In genomic region chr19:7427944-7428343, GRCh38 we compare ENCODE assay signal across 13 cellular contexts.
DNase-seq lines count a peak whose midpoint lies in the region; ATAC-seq and TF ChIP-seq lines count a peak whose summit lies in the region.
"Had no signal": no experiment of that assay in that cellular context is flagged by ENCODE, and none has a peak within 500 bp of the region (broad histone marks: within the 10 kb centered on the region; RNA-seq: fewer than 3 reads in every experiment).

No MANE protein-coding gene starts in this region.

- no peak overlapping the region for H3K4me3 Mint-ChIP-seq in activated B cell treated with CpG ODN at 0.5 μM for 24 hours

- H3K4me1 ChIP-seq in upper lobe of right lung: peaks cover 4% of the 10 kb centered on the region
- H3K4me1 ChIP-seq: gastroesophageal sphincter, SJCRH30 had no signal

- H3K9me3 Mint-ChIP-seq in activated naive CD4-positive, alpha-beta T cell treated with anti-CD3 and anti-CD28 coated beads, Interleukin-2, amount 50 U/mL, for 72 hours: no peaks in the 10 kb centered on the region
- no peaks in the 10 kb centered on the region for H3K9me3 Mint-ChIP-seq in activated B cell treated with CpG ODN at 0.5 μM for 24 hours

- H3K27ac Mint-ChIP-seq in activated naive CD4-positive, alpha-beta T cell treated with anti-CD3 and anti-CD28 coated beads, Interleukin-2, amount 50 U/mL, for 72 hours: peak overlapping the region; percentile 66 to 84
- H3K27ac Mint-ChIP-seq in activated B cell treated with CpG ODN at 0.5 μM for 24 hours: peak overlapping the region; percentile 22

- TF ChIP-seq CTCF in activated B cell treated with CpG ODN at 0.5 μM for 24 hours (IDR thresholded peaks at IDR 0.05) (no peak), upper lobe of right lung (IDR thresholded peaks at IDR 0.05) (no peak)

- no peaks in the 10 kb centered on the region for H3K9me3 ChIP-seq in upper lobe of right lung
- H3K9me3 ChIP-seq: gastroesophageal sphincter, SJCRH30 had no signal

- CTCF ChIA-PET in activated B cell treated with CpG ODN at 0.5 μM for 24 hours (lab: Charles Lee): no interaction called here

- H3K27me3 Mint-ChIP-seq in activated B cell treated with CpG ODN at 0.5 μM for 24 hours: no peaks in the 10 kb centered on the region

- H3K4me3 ChIP-seq in upper lobe of right lung: no peak overlapping the region
- H3K4me3 ChIP-seq: gastroesophageal sphincter, SJCRH30 had no signal

- peak overlapping the region; percentile 36 for H3K27ac ChIP-seq in upper lobe of right lung
- H3K27ac ChIP-seq: gastroesophageal sphincter, SJCRH30 had no signal

- peak; percentile 30 to 35 for ATAC-seq in activated naive CD4-positive, alpha-beta T cell treated with anti-CD3 and anti-CD28 coated beads, Interleukin-2, amount 50 U/mL, for 72 hours
- ATAC-seq in activated B cell treated with CpG ODN at 0.5 μM for 24 hours (ENCODE audit: low read depth) (no peak), upper lobe of right lung (no peak), HG02970 (IDR thresholded peaks at IDR 0.05; ENCODE audit: low FRiP score, unreplicated experiment) (no peak)
- ATAC-seq: gastroesophageal sphincter had no signal

- H3K27me3 ChIP-seq in upper lobe of right lung: no peaks in the 10 kb centered on the region
- H3K27me3 ChIP-seq: gastroesophageal sphincter, SJCRH30 had no signal

- DNase-seq in activated naive CD4-positive, alpha-beta T cell treated with anti-CD3 and anti-CD28 coated beads, Interleukin-2, amount 50 U/mL, for 72 hours (ENCODE audit: low spot score in 2 of 2): no peak
- no peak for DNase-seq in activated naive CD4-positive, alpha-beta T cell treated with anti-CD3 and anti-CD28 coated beads, Interleukin-2, amount 50 U/mL, for 16 hours
- DNase-seq in activated B cell treated with CpG ODN at 0.5 μM for 24 hours (no peak), hepatic stellate cell (ENCODE audit: low spot score) (peak; percentile 34), upper lobe of right lung (no peak), HK-2 (ENCODE audit: unreplicated experiment) (no peak), T-helper 9 cell (no peak)
- DNase-seq: C1 segment of cervical spinal cord; effector CD4-positive, alpha-beta T cell; MV-4-11; SJCRH30 had no signal

- H3K36me3 ChIP-seq in upper lobe of right lung: peaks cover 7% of the 10 kb centered on the region
- H3K36me3 ChIP-seq: SJCRH30 had no signal

- intact Hi-C loops in activated B cell treated with CpG ODN at 0.5 μM for 24 hours (cut with micrococcal nuclease) (no loop called here), upper lobe of right lung (cut with DNase I) (no loop called here)

- POLR2A ChIA-PET in activated B cell treated with CpG ODN at 0.5 μM for 24 hours (lab: Charles Lee): no interaction called here

- H3K36me3 Mint-ChIP-seq in activated naive CD4-positive, alpha-beta T cell treated with anti-CD3 and anti-CD28 coated beads, Interleukin-2, amount 50 U/mL, for 72 hours: no peaks in the 10 kb centered on the region
- H3K36me3 Mint-ChIP-seq in activated B cell treated with CpG ODN at 0.5 μM for 24 hours (ENCODE audit: low read depth): peaks cover 61% of the 10 kb centered on the region

- H3K4me1 Mint-ChIP-seq in activated B cell treated with CpG ODN at 0.5 μM for 24 hours: no peaks in the 10 kb centered on the region

Comparison
In these comparisons a context has a peak if more than half of its experiments do, and no peak if none do; other contexts are left out.
1. ATAC-seq: peak in activated naive CD4-positive, alpha-beta T cell treated with anti-CD3 and anti-CD28 coated beads, Interleukin-2, amount 50 U/mL, for 72 hours (2 of 2); none in activated B cell treated with CpG ODN at 0.5 μM for 24 hours (single experiment), upper lobe of right lung (single experiment) and HG02970 (single experiment).